In the genomic region with DNA sequence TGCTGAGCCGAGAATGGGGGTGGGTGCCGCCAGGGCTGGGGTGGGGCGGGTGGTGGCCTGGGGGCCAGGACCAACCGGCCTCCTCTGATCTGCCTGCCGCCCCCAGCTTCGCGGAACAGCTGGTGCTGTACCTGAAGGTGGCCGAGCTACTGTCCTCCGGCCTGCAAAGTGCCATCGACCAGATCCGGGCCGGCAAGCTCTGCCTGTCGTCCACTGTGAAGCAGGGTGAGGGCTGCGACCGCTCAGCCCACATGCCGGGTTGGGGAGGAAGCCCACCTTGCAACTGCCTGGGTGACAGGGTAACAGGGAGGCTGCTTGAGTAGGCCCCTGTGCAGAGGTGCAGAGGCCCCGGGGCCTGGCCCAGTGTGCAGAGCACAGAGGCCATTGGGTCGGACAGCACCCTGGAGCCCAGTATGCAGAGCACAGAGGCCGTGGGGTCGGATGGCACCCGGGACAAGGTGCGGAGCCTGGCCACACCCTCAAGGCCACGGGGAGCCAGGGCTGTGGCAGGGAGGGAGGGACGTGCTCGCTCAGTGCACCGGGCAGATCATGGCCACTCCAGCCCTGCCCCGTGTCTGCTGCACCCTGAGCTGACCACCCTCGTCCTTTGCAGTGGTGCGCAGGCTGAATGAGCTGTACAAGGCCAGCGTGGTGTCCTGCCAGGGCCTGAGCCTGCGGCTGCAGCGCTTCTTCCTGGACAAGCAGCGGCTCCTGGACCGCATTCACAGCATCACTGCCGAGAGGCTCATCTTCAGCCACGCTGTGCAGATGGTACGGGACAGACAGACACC, we compare ENCODE assay signal across 1 cellular context.
TF ChIP-seq lines count a peak whose summit lies in the region.

No MANE protein-coding gene starts in this region.

TF ChIP-seq in K562, 482 proteins besides CTCF, POLR2A, EP300 and RAD21:
- no peak for TF ChIP-seq MAZ (CRISPR knock-in tag; conservative IDR thresholded peaks at IDR 0.05 in 1 of 2, IDR thresholded peaks at IDR 0.05 in 1 of 2)
- no peak for TF ChIP-seq PHF8 (IDR thresholded peaks at IDR 0.05; ENCODE audit: borderline replicate concordance, low read length)
- TF ChIP-seq NFIC (IDR thresholded peaks at IDR 0.05) = no peak
- TF ChIP-seq ATF1 (CRISPR knock-in tag; IDR thresholded peaks at IDR 0.05) = no peak
- no peak for TF ChIP-seq ATF1 (tag; IDR thresholded peaks at IDR 0.05)
- TF ChIP-seq, protein P1, sequence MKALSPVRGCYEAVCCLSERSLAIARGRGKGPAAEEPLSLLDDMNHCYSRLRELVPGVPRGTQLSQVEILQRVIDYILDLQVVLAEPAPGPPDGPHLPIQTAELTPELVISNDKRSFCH (CRISPR knock-in tag; IDR thresholded peaks at IDR 0.05) = no peak
- TF ChIP-seq, protein P1 (tag; IDR thresholded peaks at IDR 0.05) = no peak
- no peak for TF ChIP-seq RFX1 (IDR thresholded peaks at IDR 0.05)
- no peak for TF ChIP-seq TGIF2 (CRISPR knock-in tag; IDR thresholded peaks at IDR 0.05)
- no peak for TF ChIP-seq CREB5 (CRISPR knock-in tag; IDR thresholded peaks at IDR 0.05)
- TF ChIP-seq TRIM24 (IDR thresholded peaks at IDR 0.05) = no peak
- TF ChIP-seq BMI1 (IDR thresholded peaks at IDR 0.05; ENCODE audit: low read length) = no peak
- TF ChIP-seq MCM7 (IDR thresholded peaks at IDR 0.05) = no peak
- 0 out of 2 replicates have a peak, but pooled peaks have one; percentile 32 for TF ChIP-seq SUPT5H (IDR thresholded peaks at IDR 0.05)
- TF ChIP-seq ASH1L (IDR thresholded peaks at IDR 0.05; ENCODE audit: borderline replicate concordance, low read depth, partially characterized antibody) = no peak
- TF ChIP-seq KDM2B (CRISPR knock-in tag; IDR thresholded peaks at IDR 0.05) = no peak
- TF ChIP-seq RBM17 (IDR thresholded peaks at IDR 0.05; ENCODE audit: borderline replicate concordance, low read depth, low read length) = no peak
- no peak for TF ChIP-seq LARP7 (IDR thresholded peaks at IDR 0.05)
- no peak for TF ChIP-seq CEBPZ (IDR thresholded peaks at IDR 0.05; ENCODE audit: borderline replicate concordance, low read depth, low read length)
- peak; percentile 49 for TF ChIP-seq HMGN3 (IDR thresholded peaks at IDR 0.05; ENCODE audit: borderline replicate concordance, extremely low read depth, insufficient read length, low read depth, low read length)
- no peak for TF ChIP-seq MLLT1 (IDR thresholded peaks at IDR 0.05)
- TF ChIP-seq STAG1 (CRISPR knock-in tag; IDR thresholded peaks at IDR 0.05; ENCODE audit: borderline replicate concordance) = no peak
- no peak for TF ChIP-seq RNF219 (CRISPR knock-in tag; IDR thresholded peaks at IDR 0.05)
- TF ChIP-seq MAFF (IDR thresholded peaks at IDR 0.05; ENCODE audit: low read length) = no peak
- no peak for TF ChIP-seq TCF15 (CRISPR knock-in tag; IDR thresholded peaks at IDR 0.05)
- TF ChIP-seq ELF4 (CRISPR knock-in tag; IDR thresholded peaks at IDR 0.05) = no peak
- TF ChIP-seq, protein P2, sequence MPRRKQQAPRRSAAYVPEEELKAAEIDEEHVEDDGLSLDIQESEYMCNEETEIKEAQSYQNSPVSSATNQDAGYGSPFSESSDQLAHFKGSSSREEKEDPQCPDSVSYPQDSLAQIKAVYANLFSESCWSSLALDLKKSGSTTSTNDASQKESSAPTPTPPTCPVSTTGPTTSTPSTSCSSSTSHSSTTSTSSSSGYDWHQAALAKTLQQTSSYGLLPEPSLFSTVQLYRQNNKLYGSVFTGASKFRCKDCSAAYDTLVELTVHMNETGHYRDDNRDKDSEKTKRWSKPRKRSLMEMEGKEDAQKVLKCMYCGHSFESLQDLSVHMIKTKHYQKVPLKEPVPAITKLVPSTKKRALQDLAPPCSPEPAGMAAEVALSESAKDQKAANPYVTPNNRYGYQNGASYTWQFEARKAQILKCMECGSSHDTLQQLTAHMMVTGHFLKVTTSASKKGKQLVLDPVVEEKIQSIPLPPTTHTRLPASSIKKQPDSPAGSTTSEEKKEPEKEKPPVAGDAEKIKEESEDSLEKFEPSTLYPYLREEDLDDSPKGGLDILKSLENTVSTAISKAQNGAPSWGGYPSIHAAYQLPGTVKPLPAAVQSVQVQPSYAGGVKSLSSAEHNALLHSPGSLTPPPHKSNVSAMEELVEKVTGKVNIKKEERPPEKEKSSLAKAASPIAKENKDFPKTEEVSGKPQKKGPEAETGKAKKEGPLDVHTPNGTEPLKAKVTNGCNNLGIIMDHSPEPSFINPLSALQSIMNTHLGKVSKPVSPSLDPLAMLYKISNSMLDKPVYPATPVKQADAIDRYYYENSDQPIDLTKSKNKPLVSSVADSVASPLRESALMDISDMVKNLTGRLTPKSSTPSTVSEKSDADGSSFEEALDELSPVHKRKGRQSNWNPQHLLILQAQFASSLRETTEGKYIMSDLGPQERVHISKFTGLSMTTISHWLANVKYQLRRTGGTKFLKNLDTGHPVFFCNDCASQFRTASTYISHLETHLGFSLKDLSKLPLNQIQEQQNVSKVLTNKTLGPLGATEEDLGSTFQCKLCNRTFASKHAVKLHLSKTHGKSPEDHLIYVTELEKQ (CRISPR knock-in tag; IDR thresholded peaks at IDR 0.05) = no peak
- TF ChIP-seq POLR2AphosphoS2 (IDR thresholded peaks at IDR 0.05; ENCODE audit: low read length) = peak; percentile 55; the same call in 1 of the 2 replicates
- no peak for TF ChIP-seq RBM15 (IDR thresholded peaks at IDR 0.05; ENCODE audit: insufficient read depth, low read length)
- no peak for TF ChIP-seq MTA1 (IDR thresholded peaks at IDR 0.05; ENCODE audit: borderline replicate concordance)
- TF ChIP-seq U2AF1 (optimal IDR thresholded peaks at IDR 0.05; ENCODE audit: low read depth, low read length) = no peak
- TF ChIP-seq BCOR (IDR thresholded peaks at IDR 0.05) = no peak
- TF ChIP-seq SMARCB1 (IDR thresholded peaks at IDR 0.05; ENCODE audit: insufficient read length, low read depth) = no peak
- peak; percentile 54; the same call in 1 of the 2 replicates for TF ChIP-seq POLR2G (IDR thresholded peaks at IDR 0.05; ENCODE audit: low read depth, low read length)
